Comparison of ENCODE assay signal across 19 cellular contexts in genomic region chrX:43333543-43333942, GRCh38.
DNase-seq lines count a peak whose midpoint lies in the region; FAIRE-seq and TF ChIP-seq lines count a peak whose summit lies in the region.
"Had no signal": no experiment of that assay in that cellular context is flagged by ENCODE, and none has a peak within 500 bp of the region (broad histone marks: within the 10 kb centered on the region; RNA-seq: fewer than 3 reads in every experiment).

No MANE protein-coding gene starts in this region.

- 0 out of 2 replicates have a peak, but pooled peaks cover 6% of the 10 kb centered on the region for H3K9me3 ChIP-seq in OCI-LY7 (ENCODE audit: low read length)
- no peaks in the 10 kb centered on the region for H3K9me3 ChIP-seq in small intestine (ENCODE audit: control insufficient read depth, low read depth)
- H3K9me3 ChIP-seq: prostate gland had no signal

- no peaks in the 10 kb centered on the region for H4K20me1 ChIP-seq in OCI-LY7 (ENCODE audit: insufficient read depth, low read length)

- H3K9me2 ChIP-seq in OCI-LY7 (ENCODE audit: insufficient read depth, low read length) = no peaks in the 10 kb centered on the region

- no peaks in the 10 kb centered on the region for H3K79me2 ChIP-seq in OCI-LY7 (ENCODE audit: insufficient read depth, low read depth, low read length)

- no peaks in the 10 kb centered on the region for H3K27me3 ChIP-seq in small intestine (ENCODE audit: control insufficient read depth in 2 of 2, insufficient read depth in 2 of 2, low read length in 2 of 2)
- H3K27me3 ChIP-seq: stomach had no signal

- no peak for FAIRE-seq in small intestine (lab: Jason Lieb, UNC)
- FAIRE-seq: A204.1, G401.6, keratinocyte had no signal

- BruUV-seq in OCI-LY7 (replicated peaks; lab: Mats Ljungman, UMichigan) = no TSS peak

- no peak overlapping the region for H3K4me2 ChIP-seq in OCI-LY7 (ENCODE audit: low read length)

- CTCF ChIA-PET in OCI-LY7 (lab: Charles Lee; ENCODE audit: unreplicated experiment) = no interaction called here

- DNase-seq in DMS53 (lab: John Stamatoyannopoulos, UW) (peak; percentile 50), DMS53 treated with DMSO at 0.1 percent for 48 hours (lab: John Stamatoyannopoulos, UW; ENCODE audit: unreplicated experiment) (no peak), OCI-LY7 (ENCODE audit: low spot score) (peak; percentile 29), fibroblast of pulmonary artery (ENCODE audit: low read depth) (peak; percentile 5), small intestine (peak; percentile 20), DMS79 treated with DMSO at 0.1 percent for 48 hours (lab: John Stamatoyannopoulos, UW) (no peak), GM20000 (ENCODE audit: low spot score) (no peak), NCI-H1436 treated with DMSO at 0.1 percent for 48 hours (lab: John Stamatoyannopoulos, UW) (no peak)
- DNase-seq: activated CD4-positive, alpha-beta T cell treated with anti-CD3 and anti-CD28 coated beads for 48 hours; activated T-cell treated with anti-CD3 and anti-CD28 coated beads, Interleukin-2, amount 50 U/mL, for 4 hours; HFFc6; Karpas-422; SIG-M5; stimulated activated CD4-positive, alpha-beta T cell treated with anti-CD3 and anti-CD28 coated beads, Interleukin-15, amount 100 ng/mL, for 24 hours; stomach had no signal

- TF ChIP-seq CTCF in OCI-LY7 (conservative IDR thresholded peaks at IDR 0.05; ENCODE audit: low read length) (peak; percentile 42; the same call in 1 of the 2 replicates), fibroblast of pulmonary artery (IDR thresholded peaks at IDR 0.05; ENCODE audit: low read length, missing control alignments) (no peak), GM20000 (IDR thresholded peaks at IDR 0.05; ENCODE audit: extremely low read depth, missing control alignments) (no peak)

- H3K27ac ChIP-seq in OCI-LY7 (ENCODE audit: low read depth, low read length, poor library complexity, severe bottlenecking) = no peak overlapping the region
- no peak overlapping the region for H3K27ac ChIP-seq in small intestine (ENCODE audit: low read depth in 1 of 2, low read length in 1 of 2)
- H3K27ac ChIP-seq: prostate gland, stomach had no signal

- POLR2A ChIA-PET in OCI-LY7 (lab: Charles Lee) = no interaction called here

- H3K4me3 ChIP-seq in OCI-LY7 (ENCODE audit: low read depth, low read length, poor library complexity, severe bottlenecking) = no peak overlapping the region
- H3K4me3 ChIP-seq in fibroblast of pulmonary artery (replicated peaks; ENCODE audit: low read depth, low read length) = no peak overlapping the region
- H3K4me3 ChIP-seq in small intestine (ENCODE audit: low read depth in 1 of 2, low read length in 2 of 2) = no peak overlapping the region
- H3K4me3 ChIP-seq: prostate gland, stomach had no signal

- H3K4me1 ChIP-seq in OCI-LY7 (ENCODE audit: insufficient read depth, low read length, poor library complexity, severe bottlenecking) (no peaks in the 10 kb centered on the region), small intestine (ENCODE audit: control insufficient read depth in 2 of 2, insufficient read depth in 1 of 2, low read depth in 1 of 2, low read length in 1 of 2) (no peaks in the 10 kb centered on the region)
- H3K4me1 ChIP-seq: prostate gland, stomach had no signal

- 42 to 71% (median 56%) methylated on average over 1 of the region's 1 CpG for WGBS in small intestine, 3 donors

- intact Hi-C loops in OCI-LY7 (cut with micrococcal nuclease; ENCODE audit: unreplicated experiment) = loop anchor here (10.0 kb wide), 1 partner anchor 389 kb away; no protein-coding TSS in a partner anchor

- H2AFZ ChIP-seq in OCI-LY7 (ENCODE audit: low read length) = no peak overlapping the region; the same call in 1 of the 2 replicates

- H3K36me3 ChIP-seq in OCI-LY7 (ENCODE audit: insufficient read depth, low read length) (no peaks in the 10 kb centered on the region; the same call in 1 of the 2 replicates), small intestine (ENCODE audit: control insufficient read depth in 2 of 2, insufficient read depth in 2 of 2, low read length in 2 of 2) (no peaks in the 10 kb centered on the region)
- H3K36me3 ChIP-seq: prostate gland, stomach had no signal

Comparison
In these comparisons a context has a peak if more than half of its experiments do, and no peak if none do; other contexts are left out.
1. DNase-seq: peak in DMS53 (single experiment), OCI-LY7 (single experiment), fibroblast of pulmonary artery (single experiment) and small intestine (single experiment); none in DMS53 treated with DMSO at 0.1 percent for 48 hours (single experiment), DMS79 treated with DMSO at 0.1 percent for 48 hours (single experiment), GM20000 (single experiment) and NCI-H1436 treated with DMSO at 0.1 percent for 48 hours (single experiment).